In the genomic region with DNA sequence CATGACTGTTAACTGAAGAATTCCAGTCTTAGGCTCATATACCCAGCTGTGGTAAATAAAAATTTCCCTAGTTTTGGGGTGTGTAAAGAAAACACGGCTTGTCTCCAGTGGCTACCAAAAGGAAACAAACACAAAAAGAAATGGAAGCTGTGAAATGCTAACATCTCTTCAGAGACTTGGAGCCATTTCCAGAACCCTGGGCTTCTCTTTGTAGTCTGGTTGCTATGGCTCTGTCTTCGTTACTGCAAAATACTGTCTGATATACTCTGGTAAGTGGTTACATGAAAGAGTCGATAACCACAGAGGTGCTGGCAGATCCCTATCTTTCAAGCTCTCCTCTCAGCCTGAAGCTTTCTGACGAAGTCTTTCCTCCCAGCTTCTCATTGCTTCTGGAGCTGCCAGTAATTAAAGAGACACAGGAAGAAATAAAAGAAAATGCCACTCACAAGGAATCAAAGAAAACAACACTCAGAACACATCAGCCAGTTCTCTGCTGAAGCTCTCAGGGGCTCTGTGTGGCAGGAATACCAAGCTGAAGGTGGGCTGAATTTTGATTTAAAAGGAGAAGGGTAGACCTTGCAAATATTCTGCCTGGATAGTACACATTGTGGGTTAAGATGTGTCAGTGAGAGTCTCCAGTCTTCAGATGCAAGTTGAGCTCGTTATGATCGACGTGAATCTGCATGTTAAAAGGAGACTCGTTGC, we compare ENCODE assay signal across 10 cellular contexts.
DNase-seq lines count a peak whose midpoint lies in the region; ATAC-seq and TF ChIP-seq lines count a peak whose summit lies in the region.
"Had no signal": no experiment of that assay in that cellular context is flagged by ENCODE, and none has a peak within 500 bp of the region (broad histone marks: within the 10 kb centered on the region; RNA-seq: fewer than 3 reads in every experiment).

No MANE protein-coding gene starts in this region.

- no peaks in the 10 kb centered on the region for H3K27me3 Mint-ChIP-seq in progenitor cell of endocrine pancreas

- peak overlapping the region; percentile 12; the same call in 1 of the 2 replicates for H3K27ac ChIP-seq in Panc1 (ENCODE audit: low read length)
- H3K27ac ChIP-seq in muscle layer of duodenum (ENCODE audit: low read length): peak overlapping the region; percentile 61

- no peak overlapping the region for H3K27ac Mint-ChIP-seq in progenitor cell of endocrine pancreas

- H3K36me3 ChIP-seq in Panc1 (ENCODE audit: control insufficient read depth, insufficient read depth, low read length) (no peaks in the 10 kb centered on the region), muscle layer of duodenum (ENCODE audit: control insufficient read depth in 1 of 2, insufficient read depth in 2 of 2, low read length in 2 of 2) (no peaks in the 10 kb centered on the region)
- H3K36me3 ChIP-seq: HAP-1 had no signal

- DNase-seq in CD1c-positive myeloid dendritic cell (ENCODE audit: extremely low spot score): peak; percentile 14
- DNase-seq in Panc1 (ENCODE audit: low read depth, low spot score): no peak
- DNase-seq in cardiac fibroblast (ENCODE audit: low read depth in 2 of 2): peak; percentile 38 to 41
- DNase-seq in NAMALWA (ENCODE audit: low spot score): no peak
- no peak for DNase-seq in progenitor cell of endocrine pancreas (ENCODE audit: low spot score, unreplicated experiment)
- no peak for DNase-seq in RPMI8226
- DNase-seq: NCI-H1694 treated with DMSO at 0.1 percent for 48 hours had no signal

- no peak for TF ChIP-seq CTCF in Panc1 (IDR thresholded peaks at IDR 0.05)
- TF ChIP-seq CTCF in cardiac fibroblast (IDR thresholded peaks at IDR 0.05; ENCODE audit: low read depth, low read length): no peak
- no peak for TF ChIP-seq CTCF in progenitor cell of endocrine pancreas (IDR thresholded peaks at IDR 0.05; ENCODE audit: unreplicated experiment)

- no peaks in the 10 kb centered on the region for H3K27me3 ChIP-seq in Panc1 (ENCODE audit: control insufficient read depth, insufficient read depth, low read length)
- H3K27me3 ChIP-seq in muscle layer of duodenum (ENCODE audit: low read depth, low read length): no peaks in the 10 kb centered on the region

- in situ Hi-C loops in Panc1 (cut with HindIII; ENCODE audit: low pct_unique_long_range_greater_than_20kb, low sequenced_read_pairs): no loop called here

- POLR2A ChIA-PET in Panc1 (lab: Charles Lee): no interaction called here

- intact Hi-C loops in Panc1 (cut with micrococcal nuclease; ENCODE audit: unreplicated experiment): no loop called here

- ATAC-seq in Panc1 (no peak), GM21381 (IDR thresholded peaks at IDR 0.05; ENCODE audit: unreplicated experiment) (no peak)

- H3K9me3 Mint-ChIP-seq in progenitor cell of endocrine pancreas (ENCODE audit: low read depth): peaks cover 26% of the 10 kb centered on the region

- CTCF ChIA-PET in Panc1 (lab: Charles Lee): no interaction called here

- H3K4me3 ChIP-seq in Panc1 (ENCODE audit: low read depth in 2 of 2, low read length in 2 of 2) (no peak overlapping the region), cardiac fibroblast (replicated peaks in 1 of 2; ENCODE audit: low read depth in 2 of 2, low read length in 2 of 2) (no peak overlapping the region), muscle layer of duodenum (ENCODE audit: low read depth in 1 of 2, low read length in 2 of 2) (peak overlapping the region in 1 of 2 donors; percentile 35)
- H3K4me3 ChIP-seq: HAP-1 had no signal

- H3K9me3 ChIP-seq in Panc1 (ENCODE audit: control insufficient read depth, insufficient read depth, low read depth, low read length) (no peaks in the 10 kb centered on the region), muscle layer of duodenum (ENCODE audit: control insufficient read depth in 1 of 2, low read length in 2 of 2) (no peaks in the 10 kb centered on the region)

- H3K4me1 ChIP-seq in Panc1 (ENCODE audit: control insufficient read depth, insufficient read depth, low read length) (no peaks in the 10 kb centered on the region), muscle layer of duodenum (ENCODE audit: control insufficient read depth in 1 of 2, insufficient read depth in 2 of 2, low read length in 2 of 2) (peaks cover 0 to 18% of the 10 kb centered on the region in 2 donors)

- no peak overlapping the region for H3K4me3 Mint-ChIP-seq in progenitor cell of endocrine pancreas (ENCODE audit: low read depth)

- H3K4me1 Mint-ChIP-seq in progenitor cell of endocrine pancreas (ENCODE audit: low read depth): peaks cover 6% of the 10 kb centered on the region

- peaks cover 4% of the 10 kb centered on the region for H3K36me3 Mint-ChIP-seq in progenitor cell of endocrine pancreas (ENCODE audit: insufficient read depth)

- no TSS peak for BruUV-seq in Panc1 (replicated peaks; lab: Mats Ljungman, UMichigan)

Comparison
In these comparisons a context has a peak if more than half of its experiments do, and no peak if none do; other contexts are left out.
1. DNase-seq: peak in CD1c-positive myeloid dendritic cell (single experiment) and cardiac fibroblast (2 of 2); none in Panc1 (single experiment), NAMALWA (single experiment), progenitor cell of endocrine pancreas (single experiment) and RPMI8226 (single experiment).